Comparison of ENCODE assay signal across 7 cellular contexts in the genomic region with DNA sequence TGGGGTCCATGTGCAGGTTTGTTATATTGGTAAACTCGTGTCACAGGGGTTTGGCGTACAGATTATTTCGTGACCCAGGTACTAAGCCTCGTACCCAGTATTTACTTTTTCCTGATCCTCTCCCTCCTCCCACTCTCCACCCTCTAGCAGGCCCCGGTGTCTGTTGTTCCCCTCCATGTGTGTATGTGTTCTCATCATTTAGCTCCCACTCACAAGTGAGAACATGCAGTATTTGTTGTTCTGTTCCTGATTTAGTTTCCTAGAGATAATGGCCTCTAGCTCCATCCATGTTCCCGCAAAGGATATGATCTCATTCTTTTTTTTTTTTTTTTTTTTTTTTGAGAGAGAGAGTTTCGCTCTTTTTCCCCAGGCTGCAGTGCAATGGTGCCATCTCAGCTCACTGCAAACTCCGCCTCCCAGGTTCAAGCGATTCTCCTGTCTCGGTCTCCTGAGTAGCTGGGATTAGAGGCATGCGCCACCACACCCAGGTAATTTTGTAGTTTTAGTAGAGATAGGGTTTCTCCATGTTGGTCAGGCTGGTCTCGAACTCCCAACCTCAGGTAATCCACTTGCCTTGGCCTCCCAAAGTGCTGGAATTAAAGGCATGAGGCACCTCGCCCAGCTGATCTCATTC. TPM values are rescaled to one million over a fixed set of nuclear protein-coding genes. Genes with fewer than 3 reads are reported as not detected.
DNase-seq lines count a peak whose midpoint lies in the region; ATAC-seq, FAIRE-seq and TF ChIP-seq lines count a peak whose summit lies in the region.
"Not testable (repeated sequence)": the region's sequence is repeated elsewhere in the genome, so short reads cannot be mapped to it uniquely, and the experiment has no call there.

No MANE protein-coding gene starts in this region.

- not testable (repeated sequence) for H3K9ac ChIP-seq in GM23248; astrocyte (ENCODE audit: low read length); HepG2 (ENCODE audit: insufficient read depth, low read depth, low read length)

- not testable (repeated sequence) for TF ChIP-seq CTCF in astrocyte (IDR thresholded peaks at IDR 0.05; ENCODE audit: insufficient read depth, low read depth, low read length); choroid plexus epithelial cell (conservative IDR thresholded peaks at IDR 0.05; ENCODE audit: low read depth, low read length); foreskin keratinocyte (conservative IDR thresholded peaks at IDR 0.05); left ventricle myocardium inferior (IDR thresholded peaks at IDR 0.05; ENCODE audit: borderline replicate concordance); HepG2 (CRISPR knock-in tag; IDR thresholded peaks at IDR 0.05)

- H3K79me2 ChIP-seq in GM23248 (ENCODE audit: insufficient read depth); astrocyte (ENCODE audit: insufficient read depth, low read length); HepG2 (ENCODE audit: insufficient read depth, low read length): not testable (repeated sequence)

- not testable (repeated sequence) for H3K4me1 ChIP-seq in GM23248 (ENCODE audit: insufficient read depth); astrocyte (ENCODE audit: insufficient read depth, low read length); foreskin keratinocyte
- H3K4me1 ChIP-seq in left ventricle myocardium inferior (peaks cover 12% of the 10 kb centered on the region), HepG2 (ENCODE audit: insufficient read depth, low read length) (peaks cover 17% of the 10 kb centered on the region; the same call in 1 of the 2 replicates)

- not testable (repeated sequence) for H3K36me3 ChIP-seq in GM23248 (ENCODE audit: low read depth); astrocyte (ENCODE audit: insufficient read depth, low read length); left ventricle myocardium inferior; HepG2 (replicated peaks in 1 of 2; ENCODE audit: control insufficient read depth in 1 of 2, insufficient read depth in 2 of 2, low read length in 2 of 2)

- not testable (repeated sequence) for TF ChIP-seq POLR2A in HepG2 (IDR thresholded peaks at IDR 0.05; ENCODE audit: insufficient read depth in 1 of 2, low read depth in 2 of 2, low read length in 2 of 2)

- not testable (repeated sequence) for H3K9me3 ChIP-seq in GM23248 (ENCODE audit: low read depth); astrocyte (ENCODE audit: insufficient read depth, low read depth, low read length); left ventricle myocardium inferior (replicated peaks); HepG2 (ENCODE audit: low read length)

- POLR2A ChIA-PET in HepG2 (lab: Yijun Ruan, JAX) = not testable (repeated sequence)

- in situ Hi-C loops in GM23248 (cut with MboI); HepG2 (cut with HindIII; ENCODE audit: extremely low pct_ligation_motif_present, low pct_unique_long_range_greater_than_20kb): not testable (repeated sequence)

- peak overlapping the region; percentile 68 for H2AFZ ChIP-seq in GM23248
- not testable (repeated sequence) for H2AFZ ChIP-seq in astrocyte (ENCODE audit: low read depth, low read length)
- H2AFZ ChIP-seq in HepG2 (ENCODE audit: low read length) = peak overlapping the region; percentile 42

- BruUV-seq in HepG2 (replicated peaks; lab: Mats Ljungman, UMichigan) = not testable (repeated sequence)

- peak overlapping the region; percentile 24 for H3K27ac Mint-ChIP-seq in astrocyte (ENCODE audit: unreplicated experiment)

- CTCF ChIA-PET in HepG2 (lab: Yijun Ruan, JAX; ENCODE audit: low intra/inter-chr PET ratio, low total read pairs) = not testable (repeated sequence)

- not testable (repeated sequence) for TF ChIP-seq RAD21 in HepG2 (CRISPR knock-in tag; IDR thresholded peaks at IDR 0.05)

- H3F3A ChIP-seq in GM23248 (ENCODE audit: insufficient read depth) = not testable (repeated sequence)

- not testable (repeated sequence) for H4K20me1 ChIP-seq in GM23248 (ENCODE audit: insufficient read depth); astrocyte (ENCODE audit: insufficient read depth, low read length); HepG2 (ENCODE audit: insufficient read depth, low read length)

- H3K9me3 Mint-ChIP-seq in astrocyte (ENCODE audit: unreplicated experiment) = not testable (repeated sequence)

- peak; percentile 21 for DNase-seq in GM23248
- DNase-seq in astrocyte (ENCODE audit: low read depth); left ventricle myocardium inferior; HepG2 (ENCODE audit: low spot score): not testable (repeated sequence)
- DNase-seq in choroid plexus epithelial cell (ENCODE audit: low read depth) = peak; percentile 44
- DNase-seq in foreskin keratinocyte = peak; percentile 50 to 68
- peak; percentile 17 for DNase-seq in posterior vena cava (ENCODE audit: low spot score)

- H3K4me3 ChIP-seq in GM23248; astrocyte (ENCODE audit: insufficient read depth, low read depth, low read length); choroid plexus epithelial cell (ENCODE audit: low read depth, low read length); left ventricle myocardium inferior; HepG2 (replicated peaks in 1 of 3; ENCODE audit: insufficient read depth in 1 of 3, low read depth in 2 of 3, low read length in 3 of 3): not testable (repeated sequence)

- H3K4me3 Mint-ChIP-seq in astrocyte (ENCODE audit: unreplicated experiment) = not testable (repeated sequence)

- H3K27me3 Mint-ChIP-seq in astrocyte (ENCODE audit: low read depth, unreplicated experiment) = peaks cover 15% of the 10 kb centered on the region

- intact Hi-C loops in left ventricle myocardium inferior (cut with micrococcal nuclease); HepG2 (cut with micrococcal nuclease; ENCODE audit: unreplicated experiment); posterior vena cava (cut with DNase I): not testable (repeated sequence)

- not testable (repeated sequence) for H3K36me3 Mint-ChIP-seq in astrocyte (ENCODE audit: low read depth, unreplicated experiment)

- FAIRE-seq in astrocyte (lab: Jason Lieb, UNC); HepG2 (lab: Jason Lieb, UNC): not testable (repeated sequence)

- WGBS in GM23248 (ENCODE audit: low coverage in 1 of 2, low lambda C conversion rate in 2 of 2, missing lambda C conversion rate in 2 of 2), 2 experiments = 68 to 71% methylated on average over 13 of the region's 13 CpGs
- 22% methylated on average over 13 of the region's 13 CpGs for WGBS in HepG2 (ENCODE audit: low lambda C conversion rate)

- not testable (repeated sequence) for TF ChIP-seq EP300 in HepG2 (IDR thresholded peaks at IDR 0.05; ENCODE audit: low read depth in 2 of 2, low read length in 2 of 2); HepG2 (CRISPR knock-in tag; IDR thresholded peaks at IDR 0.05; ENCODE audit: borderline replicate concordance)

- peak; percentile 60 for ATAC-seq in foreskin keratinocyte
- not testable (repeated sequence) for ATAC-seq in HepG2

- H3K27me3 ChIP-seq in GM23248 (replicated peaks; ENCODE audit: insufficient read depth); astrocyte (ENCODE audit: insufficient read depth, low read length); foreskin keratinocyte; left ventricle myocardium inferior (ENCODE audit: low read depth): not testable (repeated sequence)
- peaks cover 4 to 28% of the 10 kb centered on the region in 2 experiments; a peak in 3 of 5 replicates for H3K27me3 ChIP-seq in HepG2 (ENCODE audit: control insufficient read depth in 1 of 2, insufficient read depth in 2 of 2, low read length in 2 of 2)

- not testable (repeated sequence) for H3K9me2 ChIP-seq in GM23248 (ENCODE audit: insufficient read depth)

- H3K4me1 Mint-ChIP-seq in astrocyte (ENCODE audit: low read depth, unreplicated experiment) = not testable (repeated sequence)

- not testable (repeated sequence) for H3K4me2 ChIP-seq in GM23248 (ENCODE audit: unreplicated experiment); astrocyte (ENCODE audit: low read length)
- H3K4me2 ChIP-seq in HepG2 (ENCODE audit: low read depth, low read length) = peak overlapping the region; percentile 27; the same call in 1 of the 2 replicates

- not testable (repeated sequence) for H3K27ac ChIP-seq in GM23248; astrocyte (ENCODE audit: low read depth, low read length); foreskin keratinocyte; HepG2 (ENCODE audit: extremely low read length, insufficient read depth, low read length)
- peak overlapping the region; percentile 42 for H3K27ac ChIP-seq in left ventricle myocardium inferior (replicated peaks)

RNA-seq across cellular contexts. Expression of a gene that starts 52.7 kb away (rescaled TPM):
- 665 and 715 TPM in 2 replicates for total RNA-seq in GM23248 (2014; rRNA removed; shearing (Covaris generic))
- polyA plus RNA-seq in GM23248 (2016; fragmentation: Nextera tagmentation; extraction: Ambion mirVana) (1,142 and 1,168 TPM in 2 replicates), foreskin keratinocyte (330 and 333 TPM in 2 replicates), HepG2 (2011; rRNA removed) (643 and 779 TPM in 2 replicates)
- total RNA-seq in astrocyte (1,120 and 1,191 TPM in 2 replicates), foreskin keratinocyte (381 and 401 TPM in 2 replicates), left ventricle myocardium inferior (1,672 TPM), HepG2 (2016; rRNA removed; fragmentation: Illumina TruSeq; extraction: Trizol) (148 and 323 TPM in 2 replicates), posterior vena cava (1,000 to 10,000 TPM in 1 of 2 donors, 100 to 1,000 TPM in 1; 787 to 1,159 TPM)
- total RNA-seq in HepG2 (2016; cell fraction: cytosol; rRNA removed; fragmentation: Illumina TruSeq; extraction: Trizol; ENCODE audit: low read depth) = 16.4 and 17.5 TPM in 2 replicates
- total RNA-seq in HepG2 (2016; cell fraction: insoluble cytoplasmic fraction; rRNA removed; fragmentation: Illumina TruSeq; extraction: Trizol) = 130 and 339 TPM in 2 replicates
- total RNA-seq in HepG2 (2016; cell fraction: membrane; rRNA removed; fragmentation: Illumina TruSeq; extraction: Trizol) = 41.6 and 42.4 TPM in 2 replicates
- 278 and 332 TPM in 2 replicates for total RNA-seq in HepG2 (2016; cell fraction: nucleus; rRNA removed; fragmentation: Illumina TruSeq; extraction: Trizol)
- polyA plus RNA-seq in HepG2 (2011; cell fraction: cytosol; rRNA removed) = 776 and 886 TPM in 2 replicates
- 356 and 433 TPM in 2 replicates for polyA plus RNA-seq in HepG2 (2011; cell fraction: nucleus; rRNA removed)
- polyA plus RNA-seq in HepG2 (2012) = 412 and 503 TPM in 2 replicates
- polyA plus RNA-seq in HepG2 (2016; cell fraction: cytosol; fragmentation: Illumina TruSeq; extraction: Trizol; ENCODE audit: low read depth) = 14.6 and 15.4 TPM in 2 replicates
- 111 and 126 TPM in 2 replicates for polyA plus RNA-seq in HepG2 (2016; cell fraction: insoluble cytoplasmic fraction; fragmentation: Illumina TruSeq; extraction: Trizol; ENCODE audit: low read depth)
- 26.4 and 27.8 TPM in 2 replicates for polyA plus RNA-seq in HepG2 (2016; cell fraction: membrane; fragmentation: Illumina TruSeq; extraction: Trizol; ENCODE audit: low read depth)
- polyA plus RNA-seq in HepG2 (2016; cell fraction: nucleus; fragmentation: Illumina TruSeq; extraction: Trizol; ENCODE audit: insufficient read depth, low read depth) = 383 and 387 TPM in 2 replicates
- polyA minus RNA-seq in HepG2 (2011; rRNA and poly(A)+ RNA removed; ENCODE audit: low replicate concordance) = 387 and 527 TPM in 2 replicates
- 256 and 356 TPM in 2 replicates for polyA minus RNA-seq in HepG2 (2011; cell fraction: cytosol; rRNA and poly(A)+ RNA removed)
- 143 and 184 TPM in 2 replicates for polyA minus RNA-seq in HepG2 (2011; cell fraction: nucleus; rRNA and poly(A)+ RNA removed)
